Comparison of ENCODE assay signal across 34 cellular contexts in genomic region chr2:53247986-53248735, GRCh38.
"Had no signal": no experiment of that assay in that cellular context is flagged by ENCODE, and none has a peak within 500 bp of the region (broad histone marks: within the 10 kb centered on the region; RNA-seq: fewer than 3 reads in every experiment).

No MANE protein-coding gene starts in this region.

- H3K27me3 Mint-ChIP-seq: activated CD4-positive, alpha-beta T cell treated with anti-CD3 and anti-CD28 coated beads for 36 hours; activated naive CD4-positive, alpha-beta T cell treated with anti-CD3 and anti-CD28 coated beads, Interleukin-2, amount 10 ng/mL, durations not matched to agents 7 days and 5 days; central memory CD8-positive, alpha-beta T cell; dendritic cell treated with granulocyte-macrophage colony-stimulating factor and Interleukin-4, amounts not matched to agents 40 ng/mL and 50 ng/mL, for 4 days; naive B cell; progenitor cell of endocrine pancreas; stimulated activated memory B cell treated with anti-CD40 and anti-IgM and Interleukin-4, amounts not matched to agents 10 μg/mL and 1 μg/mL and 100 μg/mL, for 72 hours; stimulated activated naive CD8-positive, alpha-beta T cell treated with anti-CD3 and anti-CD28 coated beads, Interleukin-15, amount 100 ng/mL, for 72 hours; type B pancreatic cell had no signal

- H3K27ac ChIP-seq: ovary, sigmoid colon, uterus had no signal

- H3K4me3 ChIP-seq: lung, ovary, sigmoid colon, uterus had no signal

- H3K4me1 Mint-ChIP-seq: activated CD4-positive, alpha-beta T cell treated with anti-CD3 and anti-CD28 coated beads for 36 hours; activated naive CD4-positive, alpha-beta T cell treated with anti-CD3 and anti-CD28 coated beads, Interleukin-2, amount 10 ng/mL, durations not matched to agents 7 days and 5 days; central memory CD8-positive, alpha-beta T cell; naive B cell; stimulated activated naive CD8-positive, alpha-beta T cell treated with anti-CD3 and anti-CD28 coated beads, Interleukin-15, amount 100 ng/mL, for 72 hours had no signal

- H3K4me1 ChIP-seq: sigmoid colon, uterus had no signal

- H3K27me3 ChIP-seq: ovary, sigmoid colon, uterus had no signal

- H3K9me3 ChIP-seq: ovary, sigmoid colon, uterus had no signal

- ATAC-seq: activated CD4-positive, alpha-beta T cell treated with anti-CD3 and anti-CD28 coated beads for 36 hours; left colon; stimulated activated memory B cell treated with anti-CD40 and anti-IgM and Interleukin-4, amounts not matched to agents 10 μg/mL and 1 μg/mL and 100 μg/mL, for 72 hours; stimulated activated naive CD8-positive, alpha-beta T cell treated with anti-CD3 and anti-CD28 coated beads, Interleukin-15, amount 100 ng/mL, for 72 hours had no signal

- H3K4me3 Mint-ChIP-seq: activated CD4-positive, alpha-beta T cell treated with anti-CD3 and anti-CD28 coated beads for 36 hours; activated naive CD4-positive, alpha-beta T cell treated with anti-CD3 and anti-CD28 coated beads, Interleukin-2, amount 10 ng/mL, durations not matched to agents 7 days and 5 days; activated T-helper 1 cell treated with anti-CD3 and anti-CD28 coated beads, Interleukin-12 subunit alpha, Interleukin-12 subunit beta, Interleukin-2, Interleukin-4 antibody, amounts not matched to agents 30 ng/mL and 10 ng/mL and 1 ng/mL, durations not matched to agents 14 hours and 24 hours and 36 hours; central memory CD8-positive, alpha-beta T cell; dendritic cell treated with granulocyte-macrophage colony-stimulating factor and Interleukin-4, amounts not matched to agents 40 ng/mL and 50 ng/mL, for 4 days; immature natural killer cell; naive B cell; nephron progenitor cell; stimulated activated memory B cell treated with anti-CD40 and anti-IgM and Interleukin-4, amounts not matched to agents 10 μg/mL and 1 μg/mL and 100 μg/mL, for 72 hours; stimulated activated naive CD8-positive, alpha-beta T cell treated with anti-CD3 and anti-CD28 coated beads, Interleukin-15, amount 100 ng/mL, for 72 hours; type B pancreatic cell had no signal

- DNase-seq: activated CD4-positive, alpha-beta T cell treated with anti-CD3 and anti-CD28 coated beads for 36 hours; activated CD4-positive, alpha-beta T cell treated with anti-CD3 and anti-CD28 coated beads, Interleukin-2, amount 50 U/mL, for 48 hours; activated CD4-positive, CD25-positive, alpha-beta regulatory T cell; activated CD8-positive, alpha-beta memory T cell treated with anti-CD3 and anti-CD28 coated beads for 24 hours; activated effector memory CD4-positive, alpha-beta T cell treated with anti-CD3 and anti-CD28 coated beads, Interleukin-2, amount 50 U/mL, for 16 hours; activated naive CD4-positive, alpha-beta T cell treated with anti-CD3 and anti-CD28 coated beads, Interleukin-2, amount 10 ng/mL, durations not matched to agents 7 days and 5 days; activated T-cell treated with anti-CD3 and anti-CD28 coated beads, Interleukin-2, amount 50 U/mL, for 1 hour; amniotic stem cell; effector CD4-positive, alpha-beta T cell; glutamatergic neuron; hypothalamus; immature natural killer cell; kidney; left colon; naive B cell; nephron progenitor cell; ovary; sigmoid colon; small intestine; stimulated activated CD4-positive, alpha-beta T cell treated with anti-CD3 and anti-CD28 coated beads, Interleukin-1b, Interleukin-23, amount 100 ng/mL, for 48 hours; stimulated activated CD4-positive, alpha-beta T cell treated with anti-CD3 and anti-CD28 coated beads, Interleukin-4, amount 100 ng/mL, for 4 hours; stimulated activated CD8-positive, alpha-beta memory T cell treated with anti-CD3 and anti-CD28 coated beads, Interleukin-4, amount 100 ng/mL, for 48 hours; stimulated activated naive CD8-positive, alpha-beta T cell treated with anti-CD3 and anti-CD28 coated beads, Interleukin-15, amount 100 ng/mL, for 72 hours; substantia nigra; T-helper 1 cell; uterus had no signal

- H3K27ac Mint-ChIP-seq: activated CD4-positive, alpha-beta T cell treated with anti-CD3 and anti-CD28 coated beads for 36 hours; activated naive CD4-positive, alpha-beta T cell treated with anti-CD3 and anti-CD28 coated beads, Interleukin-2, amount 10 ng/mL, durations not matched to agents 7 days and 5 days; activated T-helper 1 cell treated with anti-CD3 and anti-CD28 coated beads, Interleukin-12 subunit alpha, Interleukin-12 subunit beta, Interleukin-2, Interleukin-4 antibody, amounts not matched to agents 30 ng/mL and 10 ng/mL and 1 ng/mL, durations not matched to agents 14 hours and 24 hours and 36 hours; dendritic cell treated with granulocyte-macrophage colony-stimulating factor and Interleukin-4, amounts not matched to agents 40 ng/mL and 50 ng/mL, for 4 days; immature natural killer cell; naive B cell; nephron progenitor cell; progenitor cell of endocrine pancreas; stimulated activated memory B cell treated with anti-CD40 and anti-IgM and Interleukin-4, amounts not matched to agents 10 μg/mL and 1 μg/mL and 100 μg/mL, for 72 hours; stimulated activated naive CD8-positive, alpha-beta T cell treated with anti-CD3 and anti-CD28 coated beads, Interleukin-15, amount 100 ng/mL, for 72 hours; type B pancreatic cell had no signal

- FAIRE-seq: frontal cortex, kidney, small intestine had no signal

- H3K36me3 ChIP-seq: ovary, sigmoid colon, uterus had no signal

- H3K36me3 Mint-ChIP-seq: activated naive CD4-positive, alpha-beta T cell treated with anti-CD3 and anti-CD28 coated beads, Interleukin-2, amount 10 ng/mL, durations not matched to agents 7 days and 5 days; immature natural killer cell; naive B cell; stimulated activated memory B cell treated with anti-CD40 and anti-IgM and Interleukin-4, amounts not matched to agents 10 μg/mL and 1 μg/mL and 100 μg/mL, for 72 hours; type B pancreatic cell had no signal

- H3K9me3 Mint-ChIP-seq: activated naive CD4-positive, alpha-beta T cell treated with anti-CD3 and anti-CD28 coated beads, Interleukin-2, amount 10 ng/mL, durations not matched to agents 7 days and 5 days; activated T-helper 1 cell treated with anti-CD3 and anti-CD28 coated beads, Interleukin-12 subunit alpha, Interleukin-12 subunit beta, Interleukin-2, Interleukin-4 antibody, amounts not matched to agents 30 ng/mL and 10 ng/mL and 1 ng/mL, durations not matched to agents 14 hours and 24 hours and 36 hours; central memory CD8-positive, alpha-beta T cell; dendritic cell treated with granulocyte-macrophage colony-stimulating factor and Interleukin-4, amounts not matched to agents 40 ng/mL and 50 ng/mL, for 4 days; nephron progenitor cell; stimulated activated memory B cell treated with anti-CD40 and anti-IgM and Interleukin-4, amounts not matched to agents 10 μg/mL and 1 μg/mL and 100 μg/mL, for 72 hours; stimulated activated naive CD8-positive, alpha-beta T cell treated with anti-CD3 and anti-CD28 coated beads, Interleukin-15, amount 100 ng/mL, for 72 hours had no signal
